8 cellular contexts compared by ENCODE assay signal in genomic region chr9:34991833-34992375, GRCh38. TPM values are rescaled to one million over a fixed set of nuclear protein-coding genes. Genes with fewer than 3 reads are reported as not detected.
DNase-seq lines count a peak whose midpoint lies in the region; ATAC-seq and TF ChIP-seq lines count a peak whose summit lies in the region.

No MANE protein-coding gene starts in this region.

- H3K4me1 Mint-ChIP-seq in CD4-positive, alpha-beta T cell (ENCODE audit: low read depth): peaks cover 27% of the 10 kb centered on the region

- intact Hi-C loops in CD4-positive, alpha-beta T cell (cut with DNase I, micrococcal nuclease): loop anchor here in 1 of 2 experiments (5.0 kb wide), 2 partner anchors 535 to 820 kb away; partner anchors contain the start of genes DNAI1, FAM219A and SPAG8
- intact Hi-C loops in colonic mucosa (cut with DNase I): no loop called here

- CTCF ChIA-PET in CD4-positive, alpha-beta T cell (lab: Charles Lee): interaction anchor here (1.4 kb wide), 1 partner anchor 92 kb away, joined by 3 read pairs; no protein-coding TSS in a partner anchor

- DNase-seq in CD4-positive, alpha-beta T cell: peak in 1 of 10 experiments; percentile 12
- DNase-seq in M059J (ENCODE audit: low read depth) (peak; percentile 63), colonic mucosa (no peak), SIG-M5 treated with dmso at 0.1 percent for 504 hours (lab: John Stamatoyannopoulos, UW; ENCODE audit: unreplicated experiment) (no peak)

- no peak for ATAC-seq in CD4-positive, alpha-beta T cell (ENCODE audit: poor library complexity)
- ATAC-seq in HG03025 (IDR thresholded peaks at IDR 0.05; ENCODE audit: low FRiP score, unreplicated experiment) (no peak), esophagus mucosa (no peak), HG03095 (IDR thresholded peaks at IDR 0.05; ENCODE audit: unreplicated experiment) (no peak)

- no peaks in the 10 kb centered on the region for H3K27me3 ChIP-seq in CD4-positive, alpha-beta T cell (ENCODE audit: control insufficient read depth, insufficient read depth, low read length)
- H3K27me3 ChIP-seq in colonic mucosa (no peaks in the 10 kb centered on the region), muscle layer of duodenum (ENCODE audit: low read depth, low read length) (no peaks in the 10 kb centered on the region)

- H3K4me1 ChIP-seq in colonic mucosa (no peaks in the 10 kb centered on the region), muscle layer of duodenum (ENCODE audit: control insufficient read depth in 1 of 2, insufficient read depth in 2 of 2, low read length in 2 of 2) (peaks cover 37 to 55% of the 10 kb centered on the region in 2 donors)

- no peak overlapping the region for H3K27ac ChIP-seq in CD4-positive, alpha-beta T cell (ENCODE audit: low read depth, low read length)
- H3K27ac ChIP-seq in colonic mucosa (peak overlapping the region; percentile 72), muscle layer of duodenum (ENCODE audit: low read length) (peak overlapping the region; percentile 99)

- H3K9me3 ChIP-seq in CD4-positive, alpha-beta T cell (ENCODE audit: control insufficient read depth, low read length): no peaks in the 10 kb centered on the region
- H3K9me3 ChIP-seq in colonic mucosa (no peaks in the 10 kb centered on the region), muscle layer of duodenum (ENCODE audit: control insufficient read depth in 1 of 2, low read length in 2 of 2) (no peaks in the 10 kb centered on the region)

- H3K9ac ChIP-seq in colonic mucosa (ENCODE audit: low read depth in 2 of 2, low read length in 2 of 2): peak overlapping the region in 1 of 2 donors; percentile 9

- H3K36me3 ChIP-seq in colonic mucosa: no peaks in the 10 kb centered on the region
- H3K36me3 ChIP-seq in muscle layer of duodenum (ENCODE audit: control insufficient read depth in 1 of 2, insufficient read depth in 2 of 2, low read length in 2 of 2): peaks cover 14 to 17% of the 10 kb centered on the region in 2 donors

- H3K27ac Mint-ChIP-seq in CD4-positive, alpha-beta T cell: no peak overlapping the region

- H3K4me3 Mint-ChIP-seq in CD4-positive, alpha-beta T cell: peak overlapping the region; percentile 44

- no peaks in the 10 kb centered on the region for H3K9me3 Mint-ChIP-seq in CD4-positive, alpha-beta T cell

- TF ChIP-seq CTCF in CD4-positive, alpha-beta T cell (IDR thresholded peaks at IDR 0.05): no peak
- TF ChIP-seq CTCF in colonic mucosa (IDR thresholded peaks at IDR 0.05): no peak

- no peak overlapping the region for H3K4me3 ChIP-seq in colonic mucosa
- H3K4me3 ChIP-seq in muscle layer of duodenum (ENCODE audit: low read depth in 1 of 2, low read length in 2 of 2): peak overlapping the region in 1 of 2 donors; percentile 49

- POLR2A ChIA-PET in CD4-positive, alpha-beta T cell (lab: Charles Lee): no interaction called here

- no peaks in the 10 kb centered on the region for H3K27me3 Mint-ChIP-seq in CD4-positive, alpha-beta T cell

- no peaks in the 10 kb centered on the region for H3K36me3 Mint-ChIP-seq in CD4-positive, alpha-beta T cell (ENCODE audit: low read depth)

RNA-seq across cellular contexts. Expression of gene DNAJB5, which starts 2.4 kb away (rescaled TPM):
- 1 to 10 TPM; 2.7 to 2.8 TPM for total RNA-seq in CD4-positive, alpha-beta T cell
- 18.0 and 23.1 TPM in 2 replicates for total RNA-seq in M059J (2014; rRNA removed; shearing (Covaris generic))
- total RNA-seq in colonic mucosa (1 to 10 TPM; 1.6 to 8.5 TPM), esophagus mucosa (3.4 TPM)

RNA-seq across cellular contexts. Expression of gene PHF24, which starts 33.8 kb away (rescaled TPM):
- total RNA-seq in CD4-positive, alpha-beta T cell: not detected
- total RNA-seq in M059J (2014; rRNA removed; shearing (Covaris generic)): not detected in 2 replicates
- total RNA-seq in colonic mucosa (under 1 TPM in 1 of 2 donors, not detected in 1; 0.64 TPM), esophagus mucosa (0.48 TPM)
